10 cellular contexts compared by ENCODE assay signal in genomic region chr1:235984041-235984820, GRCh38.
DNase-seq lines count a peak whose midpoint lies in the region; ATAC-seq and TF ChIP-seq lines count a peak whose summit lies in the region.
"Had no signal": no experiment of that assay in that cellular context is flagged by ENCODE, and none has a peak within 500 bp of the region (broad histone marks: within the 10 kb centered on the region; RNA-seq: fewer than 3 reads in every experiment).

No MANE protein-coding gene starts in this region.

- no peaks in the 10 kb centered on the region for H3K9me3 ChIP-seq in adrenal gland (replicated peaks in 1 of 3)

- H3K4me3 ChIP-seq in adrenal gland (no peak overlapping the region), fibroblast of villous mesenchyme (ENCODE audit: low read depth, low read length) (no peak overlapping the region)

- peaks cover 0 to 28% of the 10 kb centered on the region in 2 donors for H3K36me3 ChIP-seq in adrenal gland (replicated peaks in 1 of 2)

- no peak overlapping the region for H3K27ac Mint-ChIP-seq in naive thymus-derived CD8-positive, alpha-beta T cell
- H3K27ac Mint-ChIP-seq: activated naive CD4-positive, alpha-beta T cell treated with anti-CD3 and anti-CD28 coated beads for 36 hours had no signal

- H3K4me3 Mint-ChIP-seq in naive thymus-derived CD8-positive, alpha-beta T cell, result no peak overlapping the region
- H3K4me3 Mint-ChIP-seq: activated naive CD4-positive, alpha-beta T cell treated with anti-CD3 and anti-CD28 coated beads for 36 hours had no signal

- DNase-seq in AG09319 (ENCODE audit: extremely low read depth, low read depth) (peak; percentile 38), adrenal gland (no peak), fibroblast of villous mesenchyme (ENCODE audit: low read depth) (peak; percentile 84), pulmonary artery endothelial cell (ENCODE audit: low read depth, low spot score) (peak; percentile 77)
- DNase-seq in activated CD4-positive, CD25-positive, alpha-beta regulatory T cell (lab: John Stamatoyannopoulos, UW), result no peak
- DNase-seq in stimulated activated naive CD4-positive, alpha-beta T cell (lab: John Stamatoyannopoulos, UW), result no peak
- DNase-seq in naive thymus-derived CD8-positive, alpha-beta T cell, result no peak
- DNase-seq: activated naive CD4-positive, alpha-beta T cell treated with anti-CD3 and anti-CD28 coated beads for 36 hours; NCI-H1048 had no signal

- peaks cover 0 to 20% (median 11%) of the 10 kb centered on the region in 9 donors for H3K9me3 Mint-ChIP-seq in naive thymus-derived CD8-positive, alpha-beta T cell

- POLR2A ChIA-PET in naive thymus-derived CD8-positive, alpha-beta T cell (lab: Charles Lee), result no interaction called here

- H3K4me1 Mint-ChIP-seq in naive thymus-derived CD8-positive, alpha-beta T cell, result no peaks in the 10 kb centered on the region

- ATAC-seq in GM19351 (IDR thresholded peaks at IDR 0.05; ENCODE audit: unreplicated experiment), result no peak
- no peak for ATAC-seq in naive thymus-derived CD8-positive, alpha-beta T cell

- H3K27me3 Mint-ChIP-seq in naive thymus-derived CD8-positive, alpha-beta T cell, result peaks cover 0 to 9% (median 1%) of the 10 kb centered on the region in 5 donors

- intact Hi-C loops in adrenal gland (cut with DNase I), result no loop called here

- no peaks in the 10 kb centered on the region for H3K27me3 ChIP-seq in adrenal gland

- WGBS in adrenal gland, 4 donors, result 55 to 67% (median 62%) methylated on average over 6 of the region's 6 CpGs

- no peak for TF ChIP-seq POLR2A in adrenal gland (IDR thresholded peaks at IDR 0.05)

- H3K36me3 Mint-ChIP-seq in naive thymus-derived CD8-positive, alpha-beta T cell, result peaks cover 0 to 15% (median 0%) of the 10 kb centered on the region in 3 donors

- H3K27ac ChIP-seq in adrenal gland, result peak overlapping the region in 3 of 5 donors; percentile 34 to 72 (median 63)

- H3K4me1 ChIP-seq in adrenal gland (replicated peaks in 1 of 2), result peaks cover 4 to 12% of the 10 kb centered on the region in 2 donors

- TF ChIP-seq CTCF in AG09319 (IDR thresholded peaks at IDR 0.05; ENCODE audit: low read depth, low read length), result no peak
- TF ChIP-seq CTCF in adrenal gland (IDR thresholded peaks at IDR 0.05), result no peak
- TF ChIP-seq CTCF in fibroblast of villous mesenchyme (IDR thresholded peaks at IDR 0.05; ENCODE audit: insufficient read depth, low read depth, low read length), result no peak

Comparison
In these comparisons a context has a peak if more than half of its experiments do, and no peak if none do; other contexts are left out.
1. DNase-seq: peak in AG09319 (single experiment), fibroblast of villous mesenchyme (single experiment) and pulmonary artery endothelial cell (single experiment); none in adrenal gland (0 of 7), activated CD4-positive, CD25-positive, alpha-beta regulatory T cell (0 of 4), stimulated activated naive CD4-positive, alpha-beta T cell (0 of 6) and naive thymus-derived CD8-positive, alpha-beta T cell (0 of 10).